Comparison of ENCODE assay signal across 2 cellular contexts in genomic region chr2:112500850-112501484, GRCh38.
TF ChIP-seq lines count a peak whose summit lies in the region.
"Not testable (repeated sequence)": the region's sequence is repeated elsewhere in the genome, so short reads cannot be mapped to it uniquely, and the experiment has no call there.

No MANE protein-coding gene starts in this region.

TF ChIP-seq in WTC11, 78 proteins besides CTCF, POLR2A, EP300 and RAD21:
- 0 out of 2 replicates have a peak, but pooled peaks have one; percentile 46 for TF ChIP-seq USF1 (CRISPR knock-in tag; IDR thresholded peaks at IDR 0.05)
- TF ChIP-seq, protein P1, sequence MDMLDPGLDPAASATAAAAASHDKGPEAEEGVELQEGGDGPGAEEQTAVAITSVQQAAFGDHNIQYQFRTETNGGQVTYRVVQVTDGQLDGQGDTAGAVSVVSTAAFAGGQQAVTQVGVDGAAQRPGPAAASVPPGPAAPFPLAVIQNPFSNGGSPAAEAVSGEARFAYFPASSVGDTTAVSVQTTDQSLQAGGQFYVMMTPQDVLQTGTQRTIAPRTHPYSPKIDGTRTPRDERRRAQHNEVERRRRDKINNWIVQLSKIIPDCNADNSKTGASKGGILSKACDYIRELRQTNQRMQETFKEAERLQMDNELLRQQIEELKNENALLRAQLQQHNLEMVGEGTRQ (CRISPR knock-in tag; IDR thresholded peaks at IDR 0.05): peak; percentile 60

TF ChIP-seq in K562, 482 proteins besides CTCF, POLR2A, EP300 and RAD21:
- TF ChIP-seq RAD51 (IDR thresholded peaks at IDR 0.05; ENCODE audit: borderline replicate concordance, low read depth) (peak; percentile 72; the same call in 1 of the 2 replicates), DEAF1 (CRISPR knock-in tag; IDR thresholded peaks at IDR 0.05) (peak; percentile 56), ETV1 (tag; conservative IDR thresholded peaks at IDR 0.05; ENCODE audit: low read depth) (peak; percentile 51; the same call in 1 of the 2 replicates), L3MBTL2 (IDR thresholded peaks at IDR 0.05) (peak; percentile 32; the same call in 1 of the 2 replicates), TOE1 (IDR thresholded peaks at IDR 0.05; ENCODE audit: borderline replicate concordance) (0 out of 2 replicates have a peak, but pooled peaks have one; percentile 68), MITF (IDR thresholded peaks at IDR 0.05) (0 out of 2 replicates have a peak, but pooled peaks have one; percentile 49), USF1 (CRISPR knock-in tag; IDR thresholded peaks at IDR 0.05) (peak; percentile 76), TFE3 (CRISPR knock-in tag; IDR thresholded peaks at IDR 0.05) (peak; percentile 81), SMC3 (conservative IDR thresholded peaks at IDR 0.05; ENCODE audit: insufficient read depth, low read depth, low read length) (0 out of 2 replicates have a peak, but pooled peaks have one; percentile 17), BHLHE40 (IDR thresholded peaks at IDR 0.05; ENCODE audit: low read length) (peak; percentile 90)
- TF ChIP-seq, protein P2, sequence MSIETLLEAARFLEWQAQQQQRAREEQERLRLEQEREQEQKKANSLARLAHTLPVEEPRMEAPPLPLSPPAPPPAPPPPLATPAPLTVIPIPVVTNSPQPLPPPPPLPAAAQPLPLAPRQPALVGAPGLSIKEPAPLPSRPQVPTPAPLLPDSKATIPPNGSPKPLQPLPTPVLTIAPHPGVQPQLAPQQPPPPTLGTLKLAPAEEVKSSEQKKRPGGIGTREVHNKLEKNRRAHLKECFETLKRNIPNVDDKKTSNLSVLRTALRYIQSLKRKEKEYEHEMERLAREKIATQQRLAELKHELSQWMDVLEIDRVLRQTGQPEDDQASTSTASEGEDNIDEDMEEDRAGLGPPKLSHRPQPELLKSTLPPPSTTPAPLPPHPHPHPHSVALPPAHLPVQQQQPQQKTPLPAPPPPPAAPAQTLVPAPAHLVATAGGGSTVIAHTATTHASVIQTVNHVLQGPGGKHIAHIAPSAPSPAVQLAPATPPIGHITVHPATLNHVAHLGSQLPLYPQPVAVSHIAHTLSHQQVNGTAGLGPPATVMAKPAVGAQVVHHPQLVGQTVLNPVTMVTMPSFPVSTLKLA (conservative IDR thresholded peaks at IDR 0.05): peak in 1 of 2 experiments; percentile 45; a peak in 1 of 4 replicates
- TF ChIP-seq, protein P1 (CRISPR knock-in tag; IDR thresholded peaks at IDR 0.05): peak; percentile 73
- not testable (repeated sequence) for TF ChIP-seq TOE1 (CRISPR knock-in tag; IDR thresholded peaks at IDR 0.05; ENCODE audit: borderline replicate concordance, low read depth)
TF ChIP-seq in K562: peak in this region for 12; not testable (repeated sequence) for 470.
